In the genomic region with DNA sequence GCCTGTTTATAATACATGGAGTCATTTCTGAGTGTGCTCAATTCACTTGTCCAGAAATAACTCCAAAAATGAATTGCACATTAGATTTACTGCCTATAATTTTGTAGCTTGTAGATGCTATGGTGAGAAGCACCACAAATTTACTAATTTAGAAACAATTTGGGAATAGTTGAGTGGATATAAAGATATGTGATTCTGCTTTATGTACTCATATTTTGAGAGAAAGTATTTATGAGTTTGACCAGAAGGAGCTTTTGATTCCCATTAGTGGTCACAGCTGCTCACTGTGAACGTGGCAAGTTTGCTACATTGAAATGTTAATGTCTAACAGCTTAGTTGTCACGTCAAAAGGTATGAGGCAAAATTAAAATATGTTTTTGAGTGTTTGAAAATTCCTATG, we compare ENCODE assay signal across 13 cellular contexts.
DNase-seq lines count a peak whose midpoint lies in the region; ATAC-seq and TF ChIP-seq lines count a peak whose summit lies in the region.
"Had no signal": no experiment of that assay in that cellular context is flagged by ENCODE, and none has a peak within 500 bp of the region (broad histone marks: within the 10 kb centered on the region; RNA-seq: fewer than 3 reads in every experiment).

No MANE protein-coding gene starts in this region.

- DNase-seq in GM03348 (ENCODE audit: low spot score) (peak; percentile 25), LHCN-M2 (ENCODE audit: low read depth) (peak; percentile 26), myocyte (ENCODE audit: low read depth) (peak; percentile 16), NCI-H1930 (lab: John Stamatoyannopoulos, UW) (no peak), vagina (ENCODE audit: extremely low spot score in 2 of 2) (no peak)
- DNase-seq: AML-193; CD4-positive, CD25-positive, alpha-beta regulatory T cell; DMS53; KG1 had no signal

- H3K4me1 ChIP-seq in vagina, result peaks cover 7% of the 10 kb centered on the region
- H3K4me1 ChIP-seq: A549; BLaER1 treated with 17β-estradiol and CSF1 and Interleukin-3, amounts not matched to agents 10 nM and 100 nM; HAP-1 had no signal

- no peak for TF ChIP-seq POLR2A in vagina (IDR thresholded peaks at IDR 0.05)

- intact Hi-C loops in vagina (cut with DNase I), result no loop called here

- H3K36me3 ChIP-seq in vagina, result no peaks in the 10 kb centered on the region
- H3K36me3 ChIP-seq: BLaER1 treated with 17β-estradiol and CSF1 and Interleukin-3, amounts not matched to agents 10 nM and 100 nM; HAP-1 had no signal

- H3K27ac ChIP-seq in vagina, result no peak overlapping the region
- H3K27ac ChIP-seq: A549; BLaER1 treated with 17β-estradiol and CSF1 and Interleukin-3, amounts not matched to agents 10 nM and 100 nM had no signal

- H3K9me3 ChIP-seq in vagina, result no peaks in the 10 kb centered on the region
- H3K9me3 ChIP-seq: A549, HAP-1 had no signal

- ATAC-seq in HG02678 (IDR thresholded peaks at IDR 0.05; ENCODE audit: unreplicated experiment), result no peak
- ATAC-seq: A549 had no signal

- no peaks in the 10 kb centered on the region for H3K27me3 ChIP-seq in vagina
- H3K27me3 ChIP-seq: BLaER1 treated with 17β-estradiol and CSF1 and Interleukin-3, amounts not matched to agents 10 nM and 100 nM had no signal

- no peak for TF ChIP-seq CTCF in vagina (IDR thresholded peaks at IDR 0.05)

- H3K4me3 ChIP-seq in vagina, result no peak overlapping the region
- H3K4me3 ChIP-seq: A549; BLaER1 treated with 17β-estradiol and CSF1 and Interleukin-3, amounts not matched to agents 10 nM and 100 nM; HAP-1 had no signal

Comparison
In these comparisons a context has a peak if more than half of its experiments do, and no peak if none do; other contexts are left out.
1. DNase-seq: peak in GM03348 (single experiment), LHCN-M2 (single experiment) and myocyte (single experiment); none in NCI-H1930 (0 of 2) and vagina (0 of 2).